In genomic region chr2:230913406-230913805, GRCh38 we compare ENCODE assay signal across 9 cellular contexts. TPM values are rescaled to one million over a fixed set of nuclear protein-coding genes. Genes with fewer than 3 reads are reported as not detected.
DNase-seq lines count a peak whose midpoint lies in the region; ATAC-seq and TF ChIP-seq lines count a peak whose summit lies in the region.
"Had no signal": no experiment of that assay in that cellular context is flagged by ENCODE, and none has a peak within 500 bp of the region (broad histone marks: within the 10 kb centered on the region; RNA-seq: fewer than 3 reads in every experiment).

No MANE protein-coding gene starts in this region.

- no peak overlapping the region for H3K9ac ChIP-seq in Loucy (ENCODE audit: low read depth, low read length, poor library complexity, severe bottlenecking)

- H4K20me1 ChIP-seq in Loucy (ENCODE audit: insufficient read depth, low read length, poor library complexity, severe bottlenecking), result no peaks in the 10 kb centered on the region

- H2AFZ ChIP-seq in Loucy (ENCODE audit: low read length), result no peak overlapping the region

- H3K4me1 Mint-ChIP-seq in naive thymus-derived CD4-positive, alpha-beta T cell, result peaks cover 0 to 28% (median 15%) of the 10 kb centered on the region in 7 donors

- H3K36me3 Mint-ChIP-seq in naive thymus-derived CD4-positive, alpha-beta T cell, result peaks cover 0 to 11% (median 2%) of the 10 kb centered on the region in 5 donors

- TF ChIP-seq CTCF in Loucy (conservative IDR thresholded peaks at IDR 0.05; ENCODE audit: low read length) (peak; percentile 75), brain microvascular endothelial cell (IDR thresholded peaks at IDR 0.05; ENCODE audit: low read depth, low read length, missing control alignments) (peak; percentile 51)

- H3K27me3 ChIP-seq in Loucy (ENCODE audit: insufficient read depth, low read length, poor library complexity, severe bottlenecking) (no peaks in the 10 kb centered on the region), brain microvascular endothelial cell (replicated peaks) (no peaks in the 10 kb centered on the region)
- no peaks in the 10 kb centered on the region for H3K27me3 ChIP-seq in naive thymus-derived CD4-positive, alpha-beta T cell (ENCODE audit: control insufficient read depth in 2 of 2, insufficient read depth in 2 of 2, low read length in 2 of 2)

- H3K9me3 ChIP-seq in Loucy (ENCODE audit: insufficient read depth, low read depth, low read length), result no peaks in the 10 kb centered on the region
- H3K9me3 ChIP-seq in naive thymus-derived CD4-positive, alpha-beta T cell (ENCODE audit: control insufficient read depth in 2 of 3, low read length in 3 of 3), result no peaks in the 10 kb centered on the region

- no peak overlapping the region for H3K4me3 Mint-ChIP-seq in naive thymus-derived CD4-positive, alpha-beta T cell

- peaks cover 0 to 56% (median 3%) of the 10 kb centered on the region in 5 donors for H3K27me3 Mint-ChIP-seq in naive thymus-derived CD4-positive, alpha-beta T cell

- POLR2A ChIA-PET in naive thymus-derived CD4-positive, alpha-beta T cell (lab: Charles Lee), result no interaction called here

- no peaks in the 10 kb centered on the region for H3F3A ChIP-seq in Loucy (ENCODE audit: low read depth)

- no peaks in the 10 kb centered on the region for H3K9me2 ChIP-seq in Loucy (replicated peaks; ENCODE audit: low read depth, low read length)

- CTCF ChIA-PET in naive thymus-derived CD4-positive, alpha-beta T cell (lab: Charles Lee), result interaction anchor here (0.7 to 1.9 kb wide), 6 partner anchors 13 to 89 kb away, joined by 3 to 9 read pairs (median 4); partner anchors contain the start of gene ITM2C

- intact Hi-C loops in naive thymus-derived CD4-positive, alpha-beta T cell (cut with micrococcal nuclease), result loop anchor here in 1 of 2 donors (1.0 kb wide), 3 partner anchors 49 to 89 kb away; partner anchors contain the start of gene ITM2C

- H3K4me3 ChIP-seq in Loucy (ENCODE audit: low read length, poor library complexity, severe bottlenecking), result no peak overlapping the region
- H3K4me3 ChIP-seq in brain microvascular endothelial cell (ENCODE audit: low read depth, low read length), result no peak overlapping the region
- H3K4me3 ChIP-seq in naive thymus-derived CD4-positive, alpha-beta T cell (ENCODE audit: low read length), result no peak overlapping the region

- ATAC-seq in naive thymus-derived CD4-positive, alpha-beta T cell, result peak; percentile 75
- ATAC-seq in GM19324 (IDR thresholded peaks at IDR 0.05; ENCODE audit: low FRiP score, unreplicated experiment), result no peak

- H3K27ac Mint-ChIP-seq in naive thymus-derived CD4-positive, alpha-beta T cell, result peak overlapping the region in 1 of 9 donors; percentile 7

- no peaks in the 10 kb centered on the region for H3K79me2 ChIP-seq in Loucy (ENCODE audit: insufficient read depth, low read length)

- DNase-seq in DMS53 (lab: John Stamatoyannopoulos, UW) (peak; percentile 36), DMS53 treated with DMSO at 0.1 percent for 48 hours (lab: John Stamatoyannopoulos, UW; ENCODE audit: unreplicated experiment) (no peak), brain microvascular endothelial cell (no peak), NCI-H1436 (lab: John Stamatoyannopoulos, UW) (no peak), COR-L47 (lab: John Stamatoyannopoulos, UW) (no peak)
- peak in 4 of 9 donors; percentile 22 to 36 (median 29) for DNase-seq in naive thymus-derived CD4-positive, alpha-beta T cell

- no peaks in the 10 kb centered on the region for H3K9me3 Mint-ChIP-seq in naive thymus-derived CD4-positive, alpha-beta T cell

- no peak overlapping the region for H3K27ac ChIP-seq in brain microvascular endothelial cell
- H3K27ac ChIP-seq in naive thymus-derived CD4-positive, alpha-beta T cell (ENCODE audit: low read depth, low read length), result no peak overlapping the region
- H3K27ac ChIP-seq: VCaP had no signal

- no peaks in the 10 kb centered on the region for H3K4me1 ChIP-seq in Loucy (ENCODE audit: insufficient read depth, low read length, poor library complexity, severe bottlenecking)
- no peaks in the 10 kb centered on the region for H3K4me1 ChIP-seq in naive thymus-derived CD4-positive, alpha-beta T cell (ENCODE audit: control insufficient read depth in 2 of 2, insufficient read depth in 2 of 2, low read length in 2 of 2)

- H3K36me3 ChIP-seq in Loucy (ENCODE audit: insufficient read depth, low read length) (no peaks in the 10 kb centered on the region), brain microvascular endothelial cell (replicated peaks) (no peaks in the 10 kb centered on the region)
- peaks cover 0 to 8% (median 0%) of the 10 kb centered on the region in 3 experiments for H3K36me3 ChIP-seq in naive thymus-derived CD4-positive, alpha-beta T cell (ENCODE audit: control insufficient read depth in 2 of 3, insufficient read depth in 3 of 3, low read length in 3 of 3)

- H3K4me2 ChIP-seq in Loucy (ENCODE audit: low read depth, low read length, poor library complexity, severe bottlenecking), result no peak overlapping the region

- in situ Hi-C loops in brain microvascular endothelial cell (cut with HindIII; ENCODE audit: low pct_ligation_motif_present, low sequenced_read_pairs), result no loop called here

RNA-seq across cellular contexts. Expression of gene GPR55, which starts 11.6 kb away (rescaled TPM):
- 1 to 10 TPM; 1.3 to 8.8 (median 2.5) TPM for total RNA-seq in naive thymus-derived CD4-positive, alpha-beta T cell
- 1 to 10 TPM; 1.4 to 1.5 TPM for polyA plus RNA-seq in naive thymus-derived CD4-positive, alpha-beta T cell

RNA-seq across cellular contexts. Expression of gene ITM2C, which starts 48.7 kb away (rescaled TPM):
- total RNA-seq in naive thymus-derived CD4-positive, alpha-beta T cell, result 10 to 100 TPM in 4 of 5 experiments, 1 to 10 TPM in 1; 7.4 to 27.7 (median 24.7) TPM
- 10 to 100 TPM; 36.2 to 37.4 TPM for polyA plus RNA-seq in naive thymus-derived CD4-positive, alpha-beta T cell
